In the genomic region with DNA sequence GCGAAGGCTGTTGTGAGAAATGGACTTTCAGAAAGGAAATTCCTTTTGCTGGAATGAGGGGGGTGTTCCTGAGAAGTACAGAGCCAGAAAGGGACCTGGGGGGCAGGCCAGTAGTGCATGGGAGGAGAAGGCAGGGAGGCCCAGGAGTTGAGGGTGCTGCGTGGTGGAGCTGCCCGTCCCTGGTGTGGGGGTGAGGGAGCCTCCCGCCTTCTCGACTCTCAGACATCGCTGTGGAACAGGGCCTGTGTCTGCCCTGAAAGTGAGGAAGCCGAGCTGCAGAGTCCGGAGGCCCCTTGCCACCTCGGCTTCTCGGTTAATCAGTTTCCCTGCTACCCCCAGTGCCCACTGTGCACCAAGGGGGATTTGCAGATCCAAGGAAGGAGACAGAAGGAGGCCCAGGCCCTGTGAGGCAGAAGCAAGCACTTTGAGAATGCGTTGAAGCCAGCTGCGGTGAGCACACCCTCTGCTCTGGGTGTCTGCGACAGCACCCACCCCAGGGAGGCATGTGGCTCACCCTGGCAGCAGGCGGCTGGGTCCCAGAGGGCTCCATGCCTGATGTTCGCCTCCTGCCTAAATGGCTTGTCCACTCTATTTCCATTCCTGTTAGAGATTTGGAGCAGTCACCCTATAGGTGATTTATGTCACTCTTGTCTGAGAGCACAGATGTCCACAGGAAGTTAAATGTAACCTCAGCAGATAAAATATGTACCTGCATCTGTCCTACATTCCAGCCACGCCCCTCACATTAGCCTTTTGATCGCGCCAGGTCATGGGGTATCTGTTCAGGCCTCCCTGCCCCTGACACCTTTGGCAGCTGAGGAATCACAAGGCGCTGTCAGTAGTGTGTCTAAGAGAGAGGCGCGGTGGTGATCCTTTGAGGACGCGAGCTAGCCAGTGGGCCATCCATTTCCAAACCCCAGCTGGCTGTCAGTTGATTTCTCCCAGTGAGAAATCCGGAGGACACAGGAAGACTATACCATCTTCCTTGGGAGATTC, we compare ENCODE assay signal across 1 cellular context.
TF ChIP-seq lines count a peak whose summit lies in the region.

No MANE protein-coding gene starts in this region.

TF ChIP-seq in A549, 52 proteins besides CTCF, POLR2A, EP300 and RAD21 (continued from another document):
- no peak for TF ChIP-seq CHD2 (IDR thresholded peaks at IDR 0.05; ENCODE audit: low read length, partially characterized antibody)
